Comparison of ENCODE assay signal across 19 cellular contexts in the genomic region with DNA sequence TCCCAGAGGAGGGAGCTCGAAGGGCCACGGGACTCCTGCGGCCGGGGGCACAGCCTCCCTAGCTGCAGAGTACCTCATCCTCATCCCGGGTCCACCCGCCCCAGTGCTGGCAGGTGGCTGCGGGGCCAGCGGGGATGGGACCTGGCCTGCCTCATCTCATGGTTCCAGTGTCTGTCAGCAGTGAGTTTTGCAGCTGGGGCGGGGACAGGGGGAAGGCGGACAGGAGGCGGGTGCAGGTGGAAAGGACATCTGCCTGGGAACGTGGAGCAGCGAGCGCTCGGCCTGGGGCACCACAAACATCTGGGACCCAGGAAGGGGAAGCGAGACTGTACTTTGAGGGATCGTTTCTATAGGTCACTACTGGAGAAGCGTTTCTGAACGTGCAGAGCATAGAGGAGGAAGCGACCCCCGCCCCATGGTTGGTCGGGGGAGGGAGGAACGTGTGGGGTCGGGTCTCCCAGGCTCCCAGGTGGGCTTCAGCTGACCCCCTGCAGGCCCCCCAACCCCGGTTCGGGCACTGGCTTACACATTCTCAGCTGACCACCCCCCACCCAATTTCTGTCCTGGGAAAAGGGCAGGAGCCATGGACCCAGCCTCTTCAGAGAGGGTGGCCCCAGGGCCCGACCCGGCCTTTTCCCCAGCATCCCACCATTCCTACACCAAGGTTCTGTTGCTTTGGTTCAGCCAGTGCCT. TPM values are rescaled to one million over a fixed set of nuclear protein-coding genes. Genes with fewer than 3 reads are reported as not detected.
DNase-seq lines count a peak whose midpoint lies in the region; ATAC-seq and TF ChIP-seq lines count a peak whose summit lies in the region.
"Had no signal": no experiment of that assay in that cellular context is flagged by ENCODE, and none has a peak within 500 bp of the region (broad histone marks: within the 10 kb centered on the region; RNA-seq: fewer than 3 reads in every experiment).

No MANE protein-coding gene starts in this region.

- no peak overlapping the region for H3K4me3 ChIP-seq in HL-60 (replicated peaks; ENCODE audit: insufficient read depth, low read length)
- no peak overlapping the region for H3K4me3 ChIP-seq in mucosa of descending colon
- H3K4me3 ChIP-seq: coronary artery, Peyer's patch had no signal

- H3K27me3 ChIP-seq in HL-60 (ENCODE audit: insufficient read depth, poor library complexity, severe bottlenecking) = no peaks in the 10 kb centered on the region
- H3K27me3 ChIP-seq: Peyer's patch had no signal

- DNase-seq in HL-60 (ENCODE audit: low read depth in 1 of 2, low spot score in 1 of 2) (peak; percentile 39 to 85), RWPE1 (ENCODE audit: low spot score) (no peak), mucosa of descending colon (peak in 2 of 3 donors; percentile 65 to 67), DMS153 treated with DMSO at 0.1 percent for 48 hours (lab: John Stamatoyannopoulos, UW; ENCODE audit: unreplicated experiment) (no peak), NCI-H2227 (lab: John Stamatoyannopoulos, UW; ENCODE audit: unreplicated experiment) (no peak)
- DNase-seq: activated CD4-positive, alpha-beta T cell treated with anti-CD3 and anti-CD28 coated beads, Interleukin-2, amount 50 U/mL, for 4 hours; activated naive CD4-positive, alpha-beta T cell treated with anti-CD3 and anti-CD28 coated beads, Interleukin-2, amount 50 U/mL, for 16 hours; Caco-2; GF-D8; naive B cell; NCI-H187 treated with DMSO at 0.1 percent for 48 hours; posterior cingulate gyrus; stimulated activated CD4-positive, alpha-beta T cell treated with anti-CD3 and anti-CD28 coated beads, Interleukin-2, amount 100 ng/mL, for 48 hours; SW 1271 had no signal

- H3K27ac ChIP-seq in C4-2B = 0 out of 2 replicates have a peak overlapping the region, but pooled peaks have one; percentile 2
- no peak overlapping the region for H3K27ac ChIP-seq in HL-60 (replicated peaks)
- peak overlapping the region; percentile 93 for H3K27ac ChIP-seq in RWPE1
- H3K27ac ChIP-seq: coronary artery had no signal

- peak; percentile 3 for ATAC-seq in mucosa of descending colon
- no peak for ATAC-seq in HG02973 (IDR thresholded peaks at IDR 0.05; ENCODE audit: unreplicated experiment)
- ATAC-seq in GM19351 (IDR thresholded peaks at IDR 0.05; ENCODE audit: unreplicated experiment) = no peak

- POLR2A ChIA-PET in RWPE1 (lab: Yijun Ruan, JAX; ENCODE audit: low non-redundant PET) = no interaction called here

- intact Hi-C loops in mucosa of descending colon (cut with DNase I, micrococcal nuclease) = no loop called here

- peaks cover 44% of the 10 kb centered on the region for H3K4me1 ChIP-seq in mucosa of descending colon (ENCODE audit: low read depth)

- no peaks in the 10 kb centered on the region for H3K36me3 ChIP-seq in mucosa of descending colon (ENCODE audit: low read depth)
- H3K36me3 ChIP-seq: Peyer's patch had no signal

- CTCF ChIA-PET in RWPE1 (lab: Yijun Ruan, JAX) = interaction anchor here (0.6 kb wide), 1 partner anchor 23 kb away, joined by 3 read pairs; no protein-coding TSS in a partner anchor

- TF ChIP-seq CTCF in C4-2B (conservative IDR thresholded peaks at IDR 0.05) (no peak), HL-60 (IDR thresholded peaks at IDR 0.05; ENCODE audit: insufficient read depth, low read length) (no peak), RWPE1 (conservative IDR thresholded peaks at IDR 0.05; ENCODE audit: low read depth) (no peak), mucosa of descending colon (IDR thresholded peaks at IDR 0.05) (no peak)

- no peaks in the 10 kb centered on the region for H3K9me3 ChIP-seq in mucosa of descending colon
- H3K9me3 ChIP-seq: Caco-2, Peyer's patch had no signal

RNA-seq across cellular contexts. Expression of a gene that starts 56.5 kb away (rescaled TPM):
- total RNA-seq in mucosa of descending colon = 100 to 1,000 TPM in 1 of 3 donors, 10 to 100 TPM in 2; 59.0 to 101 (median 72.6) TPM

Comparison
In these comparisons a context has a peak if more than half of its experiments do, and no peak if none do; other contexts are left out.
1. DNase-seq: peak in HL-60 (2 of 2) and mucosa of descending colon (2 of 3); none in RWPE1 (single experiment), DMS153 treated with DMSO at 0.1 percent for 48 hours (single experiment) and NCI-H2227 (single experiment).